13 cellular contexts compared by ENCODE assay signal in genomic region chr6:141097471-141097870, GRCh38.
"Had no signal": no experiment of that assay in that cellular context is flagged by ENCODE, and none has a peak within 500 bp of the region (broad histone marks: within the 10 kb centered on the region; RNA-seq: fewer than 3 reads in every experiment).

No MANE protein-coding gene starts in this region.

- H3K36me3 Mint-ChIP-seq: activated naive CD4-positive, alpha-beta T cell treated with anti-CD3 and anti-CD28 coated beads, Interleukin-2, amount 50 U/mL, for 72 hours; naive thymus-derived CD4-positive, alpha-beta T cell had no signal

- DNase-seq: activated CD4-positive, alpha-beta T cell treated with anti-CD3 and anti-CD28 coated beads, Interleukin-2, amount 50 U/mL, for 4 hours; activated T-cell treated with anti-CD3 and anti-CD28 coated beads, Interleukin-2, amount 50 U/mL, for 1 hour; amygdala; brain microvascular endothelial cell; dorsolateral prefrontal cortex; esophagus squamous epithelium; hypothalamus; naive thymus-derived CD4-positive, alpha-beta T cell; tibial artery had no signal

- H3K4me1 Mint-ChIP-seq: naive thymus-derived CD4-positive, alpha-beta T cell had no signal

- ATAC-seq: activated naive CD4-positive, alpha-beta T cell treated with anti-CD3 and anti-CD28 coated beads, Interleukin-2, amount 50 U/mL, for 72 hours; naive thymus-derived CD4-positive, alpha-beta T cell had no signal

- H3K4me3 Mint-ChIP-seq: naive thymus-derived CD4-positive, alpha-beta T cell had no signal

- H3K27ac Mint-ChIP-seq: activated naive CD4-positive, alpha-beta T cell treated with anti-CD3 and anti-CD28 coated beads, Interleukin-2, amount 50 U/mL, for 72 hours; naive thymus-derived CD4-positive, alpha-beta T cell had no signal

- H3K4me3 ChIP-seq: dorsolateral prefrontal cortex, esophagus squamous epithelium, lung, right atrium auricular region, smooth muscle cell, tibial artery had no signal
